21 cellular contexts compared by ENCODE assay signal in the genomic region with DNA sequence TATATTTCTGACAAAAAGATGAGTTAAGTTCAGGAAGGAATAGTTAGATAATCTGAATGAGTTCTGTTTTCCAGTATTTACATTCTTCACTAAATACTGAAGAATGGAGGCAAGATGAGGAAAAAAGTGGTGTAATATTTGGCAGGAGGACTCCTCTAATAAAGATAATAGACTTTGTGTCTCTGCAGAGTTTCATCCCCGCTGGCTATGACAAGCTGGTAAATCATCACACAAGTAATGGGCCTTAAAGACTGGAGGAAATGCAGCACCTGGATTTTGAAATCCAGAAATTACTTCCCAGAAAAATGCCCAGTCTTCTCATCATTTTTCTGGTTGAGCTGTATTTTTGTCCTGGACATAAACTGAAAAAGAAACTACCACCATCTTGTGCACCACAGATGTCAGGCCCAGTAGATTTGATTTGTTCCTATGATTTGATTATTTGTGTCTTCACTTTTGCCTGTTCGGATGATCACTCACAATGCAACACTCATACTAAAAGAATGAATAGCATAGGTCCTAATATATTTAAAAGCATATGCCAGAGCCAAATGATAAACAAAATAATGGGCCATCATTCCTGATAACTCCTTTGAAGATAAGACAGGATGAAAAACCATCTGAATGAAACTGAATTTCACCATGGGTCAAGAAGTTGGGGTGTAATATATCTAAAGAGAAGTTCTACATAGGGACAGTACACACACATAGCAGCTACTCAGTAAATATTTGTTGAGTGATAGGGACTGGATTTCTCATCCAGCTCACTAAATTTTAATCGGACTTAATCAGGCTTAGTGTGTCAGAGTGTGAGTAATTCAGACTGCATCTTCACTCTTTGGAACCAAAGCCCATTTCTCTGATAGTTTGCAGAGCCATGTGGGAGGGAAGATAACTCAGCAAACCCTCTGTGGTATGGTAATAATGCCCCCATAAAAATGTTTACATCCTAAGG.
"Had no signal": no experiment of that assay in that cellular context is flagged by ENCODE, and none has a peak within 500 bp of the region (broad histone marks: within the 10 kb centered on the region; RNA-seq: fewer than 3 reads in every experiment).

No MANE protein-coding gene starts in this region.

- H3K27ac ChIP-seq: body of pancreas, dorsolateral prefrontal cortex, spleen, testis had no signal

- H3K4me3 ChIP-seq: body of pancreas, dorsolateral prefrontal cortex, sigmoid colon, spleen, testis had no signal

- H3K4me1 Mint-ChIP-seq: activated CD4-positive, alpha-beta T cell treated with anti-CD3 and anti-CD28 coated beads for 36 hours; activated CD8-positive, alpha-beta memory T cell treated with anti-CD3 and anti-CD28 coated beads, Interleukin-2, amount 10 ng/mL, durations not matched to agents 7 days and 5 days; activated naive CD8-positive, alpha-beta T cell treated with anti-CD3 and anti-CD28 coated beads for 36 hours; stimulated activated memory B cell treated with anti-CD40 and anti-IgM and Interleukin-4, amounts not matched to agents 10 μg/mL and 1 μg/mL and 100 μg/mL, for 72 hours had no signal

- H3K4me1 ChIP-seq: body of pancreas, spleen, testis had no signal

- H3K9me3 ChIP-seq: sigmoid colon, testis had no signal

- H3K27me3 Mint-ChIP-seq: activated CD4-positive, alpha-beta memory T cell treated with anti-CD3 and anti-CD28 coated beads for 36 hours; activated CD4-positive, alpha-beta T cell treated with anti-CD3 and anti-CD28 coated beads for 36 hours; activated CD8-positive, alpha-beta memory T cell treated with anti-CD3 and anti-CD28 coated beads, Interleukin-2, amount 10 ng/mL, durations not matched to agents 7 days and 5 days; activated naive CD8-positive, alpha-beta T cell treated with anti-CD3 and anti-CD28 coated beads for 36 hours had no signal

- H3K4me3 Mint-ChIP-seq: activated CD4-positive, alpha-beta memory T cell treated with anti-CD3 and anti-CD28 coated beads for 36 hours; activated CD4-positive, alpha-beta T cell treated with anti-CD3 and anti-CD28 coated beads for 36 hours; activated CD8-positive, alpha-beta memory T cell treated with anti-CD3 and anti-CD28 coated beads, Interleukin-2, amount 10 ng/mL, durations not matched to agents 7 days and 5 days; activated naive CD8-positive, alpha-beta T cell treated with anti-CD3 and anti-CD28 coated beads for 36 hours; endodermal cell; nephron; stimulated activated memory B cell treated with anti-CD40 and anti-IgM and Interleukin-4, amounts not matched to agents 10 μg/mL and 1 μg/mL and 100 μg/mL, for 72 hours; type B pancreatic cell had no signal

- FAIRE-seq: colon had no signal

- H3K27me3 ChIP-seq: body of pancreas, dorsolateral prefrontal cortex, sigmoid colon, spleen, testis had no signal

- H3K27ac Mint-ChIP-seq: activated CD4-positive, alpha-beta memory T cell treated with anti-CD3 and anti-CD28 coated beads for 36 hours; activated CD4-positive, alpha-beta T cell treated with anti-CD3 and anti-CD28 coated beads for 36 hours; activated CD8-positive, alpha-beta memory T cell treated with anti-CD3 and anti-CD28 coated beads, Interleukin-2, amount 10 ng/mL, durations not matched to agents 7 days and 5 days; activated naive CD8-positive, alpha-beta T cell treated with anti-CD3 and anti-CD28 coated beads for 36 hours; endodermal cell; nephron; stimulated activated memory B cell treated with anti-CD40 and anti-IgM and Interleukin-4, amounts not matched to agents 10 μg/mL and 1 μg/mL and 100 μg/mL, for 72 hours; type B pancreatic cell had no signal

- H3K36me3 ChIP-seq: sigmoid colon, spleen had no signal

- ATAC-seq: activated CD4-positive, alpha-beta T cell treated with anti-CD3 and anti-CD28 coated beads for 36 hours; activated CD8-positive, alpha-beta memory T cell treated with anti-CD3 and anti-CD28 coated beads, Interleukin-2, amount 10 ng/mL, durations not matched to agents 7 days and 5 days; body of pancreas; esophagus mucosa; left cardiac atrium; stimulated activated memory B cell treated with anti-CD40 and anti-IgM and Interleukin-4, amounts not matched to agents 10 μg/mL and 1 μg/mL and 100 μg/mL, for 72 hours had no signal

- DNase-seq: activated CD4-positive, alpha-beta memory T cell treated with anti-CD3 and anti-CD28 coated beads for 36 hours; activated CD4-positive, alpha-beta T cell treated with anti-CD3 and anti-CD28 coated beads for 36 hours; activated CD8-positive, alpha-beta memory T cell treated with anti-CD3 and anti-CD28 coated beads, Interleukin-2, amount 10 ng/mL, durations not matched to agents 7 days and 5 days; activated naive CD4-positive, alpha-beta T cell; activated naive CD8-positive, alpha-beta T cell treated with anti-CD3 and anti-CD28 coated beads for 36 hours; amygdala; body of pancreas; central memory CD4-positive, alpha-beta T cell; dorsolateral prefrontal cortex; endodermal cell; left cardiac atrium; midbrain; sigmoid colon; spleen; stimulated activated CD4-positive, alpha-beta T cell treated with anti-CD3 and anti-CD28 coated beads, Interleukin-4, amount 100 ng/mL, for 4 hours; testis had no signal

- H3K36me3 Mint-ChIP-seq: activated CD4-positive, alpha-beta memory T cell treated with anti-CD3 and anti-CD28 coated beads for 36 hours; activated CD8-positive, alpha-beta memory T cell treated with anti-CD3 and anti-CD28 coated beads, Interleukin-2, amount 10 ng/mL, durations not matched to agents 7 days and 5 days; activated naive CD8-positive, alpha-beta T cell treated with anti-CD3 and anti-CD28 coated beads for 36 hours; stimulated activated memory B cell treated with anti-CD40 and anti-IgM and Interleukin-4, amounts not matched to agents 10 μg/mL and 1 μg/mL and 100 μg/mL, for 72 hours; type B pancreatic cell had no signal
